Comparison of ENCODE assay signal across 8 cellular contexts in the genomic region with DNA sequence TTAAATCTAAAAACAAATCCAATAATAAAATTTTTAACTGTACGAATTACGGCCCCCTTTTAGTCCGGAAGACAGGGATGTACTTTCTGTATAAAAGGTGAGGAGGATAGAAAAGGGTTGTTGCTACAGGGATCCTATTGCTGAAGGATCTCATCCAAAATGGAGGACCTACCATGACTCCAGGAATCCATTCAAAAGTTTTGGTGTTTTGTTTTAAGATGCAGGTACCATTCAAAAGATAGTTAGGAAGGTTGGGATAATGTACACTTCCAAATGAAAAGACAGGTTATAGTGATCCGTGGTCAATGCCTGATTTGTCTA. TPM values are rescaled to one million over a fixed set of nuclear protein-coding genes. Genes with fewer than 3 reads are reported as not detected.
A peak's percentile ranks its signal among the peaks of the same experiment; 100 is the strongest.
DNase-seq lines count a peak whose midpoint lies in the region; ATAC-seq and TF ChIP-seq lines count a peak whose summit lies in the region.

No MANE protein-coding gene starts in this region.

- no peaks in the 10 kb centered on the region for H3K9me3 ChIP-seq in Panc1 (ENCODE audit: control insufficient read depth, insufficient read depth, low read depth, low read length)
- no peaks in the 10 kb centered on the region for H3K9me3 ChIP-seq in esophagus squamous epithelium
- no peaks in the 10 kb centered on the region for H3K9me3 ChIP-seq in psoas muscle

- no peak for TF ChIP-seq POLR2A in esophagus squamous epithelium (IDR thresholded peaks at IDR 0.05)

- H3K27me3 ChIP-seq in Panc1 (ENCODE audit: control insufficient read depth, insufficient read depth, low read length) (no peaks in the 10 kb centered on the region), esophagus squamous epithelium (peaks cover 0 to 11% (median 0%) of the 10 kb centered on the region in 4 donors), psoas muscle (ENCODE audit: insufficient read depth in 3 of 3, low read length in 2 of 3) (no peaks in the 10 kb centered on the region)

- DNase-seq in ELR (ENCODE audit: low read depth) (peak; percentile 22), Panc1 (ENCODE audit: low read depth, low spot score) (no peak), esophagus squamous epithelium (lab: John Stamatoyannopoulos, UW) (no peak), psoas muscle (no peak), OCI-M2 (lab: John Stamatoyannopoulos, UW; ENCODE audit: unreplicated experiment) (no peak), COLO829 (ENCODE audit: low spot score) (no peak)

- CTCF ChIA-PET in Panc1 (lab: Charles Lee) = no interaction called here

- TF ChIP-seq CTCF in Panc1 (IDR thresholded peaks at IDR 0.05) = no peak
- TF ChIP-seq CTCF in esophagus squamous epithelium (IDR thresholded peaks at IDR 0.05) = no peak
- TF ChIP-seq CTCF in psoas muscle (IDR thresholded peaks at IDR 0.05) = no peak

- H3K4me1 ChIP-seq in Panc1 (ENCODE audit: control insufficient read depth, insufficient read depth, low read length) (peaks cover 46% of the 10 kb centered on the region), esophagus squamous epithelium (peaks cover 12 to 68% (median 20%) of the 10 kb centered on the region in 3 donors), psoas muscle (peaks cover 41% of the 10 kb centered on the region)

- ATAC-seq in Panc1 (no peak), psoas muscle (no peak), GM21360 (IDR thresholded peaks at IDR 0.05; ENCODE audit: unreplicated experiment) (no peak), GM21526 (IDR thresholded peaks at IDR 0.05; ENCODE audit: low FRiP score, unreplicated experiment) (no peak)

- POLR2A ChIA-PET in Panc1 (lab: Charles Lee) = interaction anchor here (1.3 to 1.5 kb wide), 2 partner anchors 12 to 46 kb away, joined by 3 to 4 read pairs; no protein-coding TSS in a partner anchor

- intact Hi-C loops in Panc1 (cut with micrococcal nuclease; ENCODE audit: unreplicated experiment) (loop anchor here (10.0 kb wide), 2 partner anchors 99 to 149 kb away; no protein-coding TSS in a partner anchor), esophagus squamous epithelium (cut with DNase I) (loop anchor here (10.0 kb wide), 1 partner anchor 121 kb away; a partner anchor contains a TSS), psoas muscle (cut with DNase I) (loop anchor here (2.0 to 10.0 kb wide), 5 partner anchors 43 to 163 kb away; no protein-coding TSS in a partner anchor)

- peak overlapping the region; percentile 98 for H3K27ac ChIP-seq in Panc1 (ENCODE audit: low read length)
- peak overlapping the region; percentile 88 to 99 (median 94) for H3K27ac ChIP-seq in esophagus squamous epithelium
- H3K27ac ChIP-seq in psoas muscle = peak overlapping the region; percentile 99

- in situ Hi-C loops in Panc1 (cut with HindIII; ENCODE audit: low pct_unique_long_range_greater_than_20kb, low sequenced_read_pairs) = no loop called here

- 63 to 65% methylated on average over 4 of the region's 4 CpGs for WGBS in esophagus squamous epithelium, 2 donors
- WGBS in psoas muscle, 3 donors = 39 to 59% (median 40%) methylated on average over 4 of the region's 4 CpGs

- TSS peak; percentile 98 for BruUV-seq in Panc1 (replicated peaks; lab: Mats Ljungman, UMichigan)

- H3K36me3 ChIP-seq in Panc1 (ENCODE audit: control insufficient read depth, insufficient read depth, low read length) (peaks cover 4% of the 10 kb centered on the region), esophagus squamous epithelium (no peaks in the 10 kb centered on the region), psoas muscle (ENCODE audit: insufficient read depth in 1 of 2, low read depth in 1 of 2) (no peaks in the 10 kb centered on the region)

- peak overlapping the region; percentile 65 to 100 for H3K4me3 ChIP-seq in Panc1 (ENCODE audit: low read depth in 2 of 2, low read length in 2 of 2)
- peak overlapping the region; percentile 92 to 97 (median 92) for H3K4me3 ChIP-seq in esophagus squamous epithelium
- H3K4me3 ChIP-seq in psoas muscle = peak overlapping the region; percentile 85

RNA-seq across cellular contexts. Expression of a gene that starts 1.3 kb away (rescaled TPM):
- 133 TPM for total RNA-seq in Panc1 (2021; ENCODE audit: unreplicated experiment)
- polyA plus RNA-seq in Panc1 (2012; ENCODE audit: insufficient read length) = 73.6 TPM
- total RNA-seq in esophagus squamous epithelium = 10 to 100 TPM in 3 of 4 donors, 1 to 10 TPM in 1; 8.6 to 42.5 (median 35.9) TPM
- total RNA-seq in psoas muscle = 100 to 1,000 TPM; 119 to 262 (median 177) TPM
- 10 to 100 TPM; 17.1 to 76.4 (median 38.8) TPM for polyA plus RNA-seq in psoas muscle
